In the genomic region with DNA sequence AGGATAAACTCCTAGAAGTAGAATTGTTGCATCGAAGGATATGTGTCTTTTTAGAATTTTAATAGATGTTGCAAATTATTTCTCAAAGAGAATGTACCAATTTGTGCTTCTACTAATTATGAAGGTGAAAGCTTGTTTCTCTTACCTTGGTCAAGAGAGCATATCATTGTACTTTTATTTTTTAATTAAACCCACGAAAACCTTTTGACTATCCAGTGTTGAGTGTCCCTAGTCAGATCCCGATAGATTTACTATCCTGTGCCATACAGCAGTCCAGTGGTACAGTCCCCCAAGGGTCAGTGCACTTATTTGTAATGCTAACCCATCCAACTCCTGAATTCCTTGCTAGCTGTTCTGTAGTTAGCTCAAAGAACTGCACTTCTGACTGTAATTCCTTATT, we compare ENCODE assay signal across 20 cellular contexts. TPM values are rescaled to one million over a fixed set of nuclear protein-coding genes. Genes with fewer than 3 reads are reported as not detected.
A peak's percentile ranks its signal among the peaks of the same experiment; 100 is the strongest.
DNase-seq lines count a peak whose midpoint lies in the region; ATAC-seq, FAIRE-seq and TF ChIP-seq lines count a peak whose summit lies in the region.
"Had no signal": no experiment of that assay in that cellular context is flagged by ENCODE, and none has a peak within 500 bp of the region (broad histone marks: within the 10 kb centered on the region; RNA-seq: fewer than 3 reads in every experiment).

No MANE protein-coding gene starts in this region.

- H3K9ac ChIP-seq in Karpas-422 (ENCODE audit: low read length) (no peak overlapping the region), K562 (ENCODE audit: insufficient read depth in 1 of 2, low read depth in 2 of 2, low read length in 2 of 2) (no peak overlapping the region)
- H3K9ac ChIP-seq: BLaER1, KMS-11 had no signal

- intact Hi-C loops in K562 (cut with micrococcal nuclease) = no loop called here

- H3K4me1 ChIP-seq in Karpas-422 (ENCODE audit: low read length) = peaks cover 29% of the 10 kb centered on the region
- H3K4me1 ChIP-seq in K562 (replicated peaks in 1 of 2; ENCODE audit: control insufficient read depth in 2 of 2, insufficient read depth in 2 of 2, low read length in 2 of 2) = peaks cover 2 to 45% of the 10 kb centered on the region in 2 experiments

- no peak for DNase-seq in activated naive CD4-positive, alpha-beta T cell treated with Interleukin-2 at 50 U/mL for 16 hours
- DNase-seq in Karpas-422 (peak; percentile 47), K562 (ENCODE audit: extremely low read depth in 1 of 4, low spot score in 3 of 4) (no peak), cerebellar nuclear complex (lab: John Stamatoyannopoulos, UW) (no peak), midbrain (lab: John Stamatoyannopoulos, UW) (no peak)
- DNase-seq: CD4-positive, alpha-beta memory T cell; GDM1; H9 had no signal

- CTCF ChIA-PET in K562 (lab: Yijun Ruan, JAX; ENCODE audit: low intra/inter-chr PET ratio) = no interaction called here

- FAIRE-seq in K562 (lab: Jason Lieb, UNC) = no peak
- FAIRE-seq: A549, D721Med, GM12892, H1, HepG2 had no signal

- TF ChIP-seq RAD21 in K562 (CRISPR knock-in tag; conservative IDR thresholded peaks at IDR 0.05 in 1 of 2, IDR thresholded peaks at IDR 0.05 in 1 of 2) = no peak

- H2AFZ ChIP-seq in Karpas-422 (ENCODE audit: low read length) (no peak overlapping the region), K562 (ENCODE audit: low read depth, low read length) (0 out of 2 replicates have a peak overlapping the region, but pooled peaks have one; percentile 9)

- no peak for TF ChIP-seq POLR2A in K562 (conservative IDR thresholded peaks at IDR 0.05)

- no peaks in the 10 kb centered on the region for H3K9me2 ChIP-seq in Karpas-422 (replicated peaks; ENCODE audit: insufficient read depth, low read length)

- no peak overlapping the region for H3K4me3 ChIP-seq in Karpas-422 (ENCODE audit: low read length)
- H3K4me3 ChIP-seq in K562 = no peak overlapping the region
- H3K4me3 ChIP-seq: A549, BLaER1 had no signal

- no peaks in the 10 kb centered on the region for H3K9me3 ChIP-seq in Karpas-422 (ENCODE audit: low read length)
- H3K9me3 ChIP-seq in K562 (replicated peaks; ENCODE audit: control insufficient read depth, insufficient read depth, low read depth, low read length) = no peaks in the 10 kb centered on the region
- H3K9me3 ChIP-seq: A549, BLaER1 had no signal

- TF ChIP-seq EP300 in K562 (IDR thresholded peaks at IDR 0.05; ENCODE audit: low read length) = no peak

- H3K9me1 ChIP-seq in K562 (ENCODE audit: control insufficient read depth, insufficient read depth, low read length) = no peaks in the 10 kb centered on the region

- no peaks in the 10 kb centered on the region for H3K9me3 Mint-ChIP-seq in activated naive CD4-positive, alpha-beta T cell treated with anti-CD3 and anti-CD28 coated beads, Interleukin-2, amount 50 U/mL, for 24 hours
- H3K9me3 Mint-ChIP-seq in stimulated activated memory B cell treated with anti-CD40 and anti-IgM and Interleukin-4, amounts not matched to agents 10 μg/mL and 1 μg/mL and 100 μg/mL, for 72 hours = no peaks in the 10 kb centered on the region
- no peaks in the 10 kb centered on the region for H3K9me3 Mint-ChIP-seq in activated T-helper 17 cell treated with anti-CD3 and anti-CD28 coated beads, Interleukin-2, amount 50 U/mL, for 72 hours
- H3K9me3 Mint-ChIP-seq: CD4-positive, alpha-beta memory T cell; H9 had no signal

- H3K27me3 Mint-ChIP-seq in activated naive CD4-positive, alpha-beta T cell treated with anti-CD3 and anti-CD28 coated beads, Interleukin-2, amount 50 U/mL, for 24 hours = no peaks in the 10 kb centered on the region
- H3K27me3 Mint-ChIP-seq in stimulated activated memory B cell treated with anti-CD40 and anti-IgM and Interleukin-4, amounts not matched to agents 10 μg/mL and 1 μg/mL and 100 μg/mL, for 72 hours = no peaks in the 10 kb centered on the region
- peaks cover 8% of the 10 kb centered on the region for H3K27me3 Mint-ChIP-seq in activated T-helper 17 cell treated with anti-CD3 and anti-CD28 coated beads, Interleukin-2, amount 50 U/mL, for 72 hours

- peaks cover 53% of the 10 kb centered on the region for H3K4me1 Mint-ChIP-seq in activated naive CD4-positive, alpha-beta T cell treated with anti-CD3 and anti-CD28 coated beads, Interleukin-2, amount 50 U/mL, for 24 hours
- peaks cover 46% of the 10 kb centered on the region for H3K4me1 Mint-ChIP-seq in stimulated activated memory B cell treated with anti-CD40 and anti-IgM and Interleukin-4, amounts not matched to agents 10 μg/mL and 1 μg/mL and 100 μg/mL, for 72 hours
- peaks cover 32% of the 10 kb centered on the region for H3K4me1 Mint-ChIP-seq in activated T-helper 17 cell treated with anti-CD3 and anti-CD28 coated beads, Interleukin-2, amount 50 U/mL, for 72 hours

- BruUV-seq in K562 (replicated peaks; lab: Mats Ljungman, UMichigan) = no TSS peak

- no peak for ATAC-seq in K562
- no peak for ATAC-seq in stimulated activated memory B cell treated with anti-CD40 and anti-IgM and Interleukin-4, amounts not matched to agents 10 μg/mL and 1 μg/mL and 100 μg/mL, for 72 hours
- no peak for ATAC-seq in activated T-helper 17 cell treated with anti-CD3 and anti-CD28 coated beads, Interleukin-2, amount 50 U/mL, for 72 hours (replicated peaks)
- ATAC-seq: A549, HepG2 had no signal

- H4K20me1 ChIP-seq in Karpas-422 (ENCODE audit: insufficient read depth, low read depth, low read length) (peaks cover 15% of the 10 kb centered on the region), K562 (replicated peaks; ENCODE audit: control insufficient read depth, insufficient read depth, low read length) (no peaks in the 10 kb centered on the region)
- H4K20me1 ChIP-seq: BLaER1 had no signal

- H3K79me2 ChIP-seq in Karpas-422 (ENCODE audit: low read length) (no peaks in the 10 kb centered on the region), K562 (ENCODE audit: control insufficient read depth, insufficient read depth, low read length) (peaks cover 8% of the 10 kb centered on the region)

- no peak overlapping the region for H3K4me3 Mint-ChIP-seq in activated naive CD4-positive, alpha-beta T cell treated with anti-CD3 and anti-CD28 coated beads, Interleukin-2, amount 50 U/mL, for 24 hours
- no peak overlapping the region for H3K4me3 Mint-ChIP-seq in stimulated activated memory B cell treated with anti-CD40 and anti-IgM and Interleukin-4, amounts not matched to agents 10 μg/mL and 1 μg/mL and 100 μg/mL, for 72 hours
- H3K4me3 Mint-ChIP-seq in activated T-helper 17 cell treated with anti-CD3 and anti-CD28 coated beads, Interleukin-2, amount 50 U/mL, for 72 hours = no peak overlapping the region
- H3K4me3 Mint-ChIP-seq: CD4-positive, alpha-beta memory T cell; H9 had no signal

- H3K27me3 ChIP-seq in Karpas-422 (ENCODE audit: low read length) (no peaks in the 10 kb centered on the region), K562 (ENCODE audit: control insufficient read depth in 2 of 2, insufficient read depth in 2 of 2, low read length in 2 of 2) (no peaks in the 10 kb centered on the region)
- H3K27me3 ChIP-seq: BLaER1 had no signal

- H3K36me3 ChIP-seq in Karpas-422 (ENCODE audit: insufficient read depth, low read length) = peaks cover 6% of the 10 kb centered on the region
- H3K36me3 ChIP-seq in K562 (ENCODE audit: control insufficient read depth, insufficient read depth, low read length) = no peaks in the 10 kb centered on the region
- H3K36me3 ChIP-seq: BLaER1 had no signal

- in situ Hi-C loops in K562 (cut with MboI) = no loop called here

- no peak for TF ChIP-seq CTCF in K562 (IDR thresholded peaks at IDR 0.05 in 2 of 3, conservative IDR thresholded peaks at IDR 0.05 in 1 of 3; ENCODE audit: insufficient read depth in 2 of 3, low read depth in 1 of 3, low read length in 3 of 3)

- POLR2A ChIA-PET in K562 (lab: Yijun Ruan, JAX) = no interaction called here

- 59% methylated on average over 3 of the region's 3 CpGs for WGBS in K562 (ENCODE audit: insufficient coverage, low coverage, missing lambda C conversion rate)

- H3K4me2 ChIP-seq in Karpas-422 (ENCODE audit: low read depth, low read length, poor library complexity, severe bottlenecking) (no peak overlapping the region), K562 (ENCODE audit: insufficient read depth, low read length) (no peak overlapping the region)
- H3K4me2 ChIP-seq: A549, BLaER1, KMS-11 had no signal

- H3K27ac ChIP-seq in Karpas-422 (ENCODE audit: low read length) (no peak overlapping the region), K562 (ENCODE audit: extremely low read depth, low read depth, low read length) (no peak overlapping the region)
- H3K27ac ChIP-seq: 22Rv1, A549, BLaER1, KMS-11 had no signal

- H3K27ac Mint-ChIP-seq in activated naive CD4-positive, alpha-beta T cell treated with anti-CD3 and anti-CD28 coated beads, Interleukin-2, amount 50 U/mL, for 24 hours = peak overlapping the region; percentile 53
- H3K27ac Mint-ChIP-seq in stimulated activated memory B cell treated with anti-CD40 and anti-IgM and Interleukin-4, amounts not matched to agents 10 μg/mL and 1 μg/mL and 100 μg/mL, for 72 hours = peak overlapping the region; percentile 44
- no peak overlapping the region for H3K27ac Mint-ChIP-seq in activated T-helper 17 cell treated with anti-CD3 and anti-CD28 coated beads, Interleukin-2, amount 50 U/mL, for 72 hours
- H3K27ac Mint-ChIP-seq: CD14-positive monocyte; CD4-positive, alpha-beta memory T cell; H9 had no signal

- no peaks in the 10 kb centered on the region for H3K36me3 Mint-ChIP-seq in activated naive CD4-positive, alpha-beta T cell treated with anti-CD3 and anti-CD28 coated beads, Interleukin-2, amount 50 U/mL, for 24 hours
- no peaks in the 10 kb centered on the region for H3K36me3 Mint-ChIP-seq in stimulated activated memory B cell treated with anti-CD40 and anti-IgM and Interleukin-4, amounts not matched to agents 10 μg/mL and 1 μg/mL and 100 μg/mL, for 72 hours
- H3K36me3 Mint-ChIP-seq in activated T-helper 17 cell treated with anti-CD3 and anti-CD28 coated beads, Interleukin-2, amount 50 U/mL, for 72 hours (ENCODE audit: low read depth) = no peaks in the 10 kb centered on the region

RNA-seq across cellular contexts. Expression of a gene that starts 11.0 kb away (rescaled TPM):
- total RNA-seq in Karpas-422 (2014; rRNA removed; shearing (Covaris generic); ENCODE audit: low replicate concordance) = 937 and 1,205 TPM in 2 replicates
- total RNA-seq in K562 (2011; cell fraction: chromatin; rRNA removed; ENCODE audit: low replicate concordance) = 1.5 and 4.0 TPM in 2 replicates
- total RNA-seq in K562 (2011; cell fraction: nucleolus; rRNA removed) = 3.3 and 4.5 TPM in 2 replicates
- 2.9 and 5.1 TPM in 2 replicates for total RNA-seq in K562 (2011; cell fraction: nucleoplasm; rRNA removed)
- total RNA-seq in K562 (2014; rRNA removed) (2.8 and 5.1 TPM in 2 replicates), K562 (2014; rRNA removed; fragmentation: Illumina TruSeq; extraction: Trizol) (1.2 and 1.4 TPM in 2 replicates), K562 (2015; rRNA removed; fragmentation: Illumina TruSeq; extraction: Trizol) (2.3 and 2.5 TPM in 2 replicates), K562 (2021) (2.4 and 3.1 TPM in 2 replicates)
- polyA plus RNA-seq in K562 (2011; rRNA removed) (1.2 and 1.3 TPM in 2 replicates), K562 (2014; fragmentation: Illumina TruSeq; extraction: Trizol) (1.1 and 1.6 TPM in 2 replicates), K562 (2014; fragmentation: Nextera tagmentation; extraction: Ambion mirVana) (under 1 TPM; 0.20 to 0.25 TPM), K562 (2014; rRNA removed) (2.1 and 4.6 TPM in 2 replicates)
- 1.0 and 3.4 TPM in 2 replicates for polyA plus RNA-seq in K562 (2011; cell fraction: cytosol; rRNA removed)
- polyA plus RNA-seq in K562 (2011; cell fraction: nucleus; rRNA removed) = 3.2 and 8.8 TPM in 2 replicates
- polyA plus RNA-seq in K562 (2012) = 4.6 and 4.8 TPM in 2 replicates
- 0.51 and 0.91 TPM in 2 replicates for polyA minus RNA-seq in K562 (2011; rRNA and poly(A)+ RNA removed)
- polyA minus RNA-seq in K562 (2011; cell fraction: cytosol; rRNA and poly(A)+ RNA removed) = 0.95 and 2.2 TPM in 2 replicates
- 1.9 and 3.6 TPM in 2 replicates for polyA minus RNA-seq in K562 (2011; cell fraction: nucleus; rRNA and poly(A)+ RNA removed)
- not detected for total RNA-seq in activated T-helper 17 cell treated with anti-CD3 and anti-CD28 coated beads, Interleukin-2, amount 50 U/mL, for 72 hours
- total RNA-seq: H9 had no signal

RNA-seq across cellular contexts. Expression of a gene that starts 17.3 kb away (rescaled TPM):
- 87.8 and 102 TPM in 2 replicates for total RNA-seq in Karpas-422 (2014; rRNA removed; shearing (Covaris generic); ENCODE audit: low replicate concordance)
- 52.6 and 81.7 TPM in 2 replicates for total RNA-seq in K562 (2011; cell fraction: chromatin; rRNA removed; ENCODE audit: low replicate concordance)
- 43.2 and 51.6 TPM in 2 replicates for total RNA-seq in K562 (2011; cell fraction: nucleolus; rRNA removed)
- total RNA-seq in K562 (2011; cell fraction: nucleoplasm; rRNA removed) = 34.3 and 41.1 TPM in 2 replicates
- 55.4 and 62.7 TPM in 2 replicates for total RNA-seq in K562 (2014; rRNA removed)
- 42.3 and 44.3 TPM in 2 replicates for total RNA-seq in K562 (2014; rRNA removed; fragmentation: Illumina TruSeq; extraction: Trizol)
- 42.4 and 48.0 TPM in 2 replicates for total RNA-seq in K562 (2015; rRNA removed; fragmentation: Illumina TruSeq; extraction: Trizol)
- total RNA-seq in K562 (2021) = 41.0 and 43.6 TPM in 2 replicates
- 75.2 and 80.4 TPM in 2 replicates for polyA plus RNA-seq in K562 (2011; rRNA removed)
- 43.1 and 48.0 TPM in 2 replicates for polyA plus RNA-seq in K562 (2011; cell fraction: cytosol; rRNA removed)
- 69.1 and 74.8 TPM in 2 replicates for polyA plus RNA-seq in K562 (2011; cell fraction: nucleus; rRNA removed)
- 41.7 and 47.0 TPM in 2 replicates for polyA plus RNA-seq in K562 (2012)
- polyA plus RNA-seq in K562 (2014; fragmentation: Illumina TruSeq; extraction: Trizol) = 38.5 and 54.6 TPM in 2 replicates
- 10 to 100 TPM; 10.4 to 15.0 TPM for polyA plus RNA-seq in K562 (2014; fragmentation: Nextera tagmentation; extraction: Ambion mirVana)
- polyA plus RNA-seq in K562 (2014; rRNA removed) = 80.8 and 81.4 TPM in 2 replicates
- 34.2 and 40.0 TPM in 2 replicates for polyA minus RNA-seq in K562 (2011; rRNA and poly(A)+ RNA removed)
- 20.6 and 27.8 TPM in 2 replicates for polyA minus RNA-seq in K562 (2011; cell fraction: cytosol; rRNA and poly(A)+ RNA removed)
- 26.9 and 35.7 TPM in 2 replicates for polyA minus RNA-seq in K562 (2011; cell fraction: nucleus; rRNA and poly(A)+ RNA removed)
- 10 to 100 TPM; 12.0 to 16.7 TPM for total RNA-seq in activated T-helper 17 cell treated with anti-CD3 and anti-CD28 coated beads, Interleukin-2, amount 50 U/mL, for 72 hours

RNA-seq across cellular contexts. Expression of a gene that starts 25.3 kb away (rescaled TPM):
- total RNA-seq in Karpas-422 (2014; rRNA removed; shearing (Covaris generic); ENCODE audit: low replicate concordance) = 637 and 924 TPM in 2 replicates
- total RNA-seq in K562 (2011; cell fraction: chromatin; rRNA removed; ENCODE audit: low replicate concordance) = 0.60 and 0.76 TPM in 2 replicates
- 0.53 and 1.2 TPM in 2 replicates for total RNA-seq in K562 (2011; cell fraction: nucleolus; rRNA removed)
- total RNA-seq in K562 (2011; cell fraction: nucleoplasm; rRNA removed) = 0.88 and 2.4 TPM in 2 replicates
- 0.09 and 1.0 TPM in 2 replicates for total RNA-seq in K562 (2014; rRNA removed)
- total RNA-seq in K562 (2014; rRNA removed; fragmentation: Illumina TruSeq; extraction: Trizol) = 0.29 and 0.41 TPM in 2 replicates
- 0.36 and 0.45 TPM in 2 replicates for total RNA-seq in K562 (2015; rRNA removed; fragmentation: Illumina TruSeq; extraction: Trizol)
- total RNA-seq in K562 (2021) = 0.35 and 0.40 TPM in 2 replicates
- polyA plus RNA-seq in K562 (2011; rRNA removed) = 0.45 and 0.53 TPM in 2 replicates
- 0.63 and 0.78 TPM in 2 replicates for polyA plus RNA-seq in K562 (2011; cell fraction: cytosol; rRNA removed)
- 0.41 and 0.48 TPM in 2 replicates for polyA plus RNA-seq in K562 (2011; cell fraction: nucleus; rRNA removed)
- 0.98 and 8.8 TPM in 2 replicates for polyA plus RNA-seq in K562 (2012)
- 0.55 and 0.68 TPM in 2 replicates for polyA plus RNA-seq in K562 (2014; fragmentation: Illumina TruSeq; extraction: Trizol)
- polyA plus RNA-seq in K562 (2014; fragmentation: Nextera tagmentation; extraction: Ambion mirVana) = under 1 TPM; 0.44 to 0.84 TPM
- polyA plus RNA-seq in K562 (2014; rRNA removed) = 0.49 and 0.93 TPM in 2 replicates
- 0.18 TPM in 2 replicates for polyA minus RNA-seq in K562 (2011; rRNA and poly(A)+ RNA removed)
- polyA minus RNA-seq in K562 (2011; cell fraction: cytosol; rRNA and poly(A)+ RNA removed) = not detected in 2 replicates
- polyA minus RNA-seq in K562 (2011; cell fraction: nucleus; rRNA and poly(A)+ RNA removed) = 0.27 and 0.44 TPM in 2 replicates
- total RNA-seq in activated T-helper 17 cell treated with anti-CD3 and anti-CD28 coated beads, Interleukin-2, amount 50 U/mL, for 72 hours = not detected
- total RNA-seq: CD4-positive, alpha-beta memory T cell; H1; H9; HepG2 had no signal
- polyA plus RNA-seq: H1, HepG2 had no signal

RNA-seq across cellular contexts. Expression of a gene that starts 33.8 kb away (rescaled TPM):
- total RNA-seq in Karpas-422 (2014; rRNA removed; shearing (Covaris generic); ENCODE audit: low replicate concordance) = 21.6 and 36.5 TPM in 2 replicates
- total RNA-seq in K562 (2011; cell fraction: chromatin; rRNA removed; ENCODE audit: low replicate concordance) = 30.1 and 51.8 TPM in 2 replicates
- total RNA-seq in K562 (2011; cell fraction: nucleolus; rRNA removed) = 23.8 and 27.5 TPM in 2 replicates
- total RNA-seq in K562 (2011; cell fraction: nucleoplasm; rRNA removed) = 40.7 and 61.9 TPM in 2 replicates
- total RNA-seq in K562 (2014; rRNA removed) = 14.5 and 16.2 TPM in 2 replicates
- total RNA-seq in K562 (2014; rRNA removed; fragmentation: Illumina TruSeq; extraction: Trizol) = 29.4 and 34.7 TPM in 2 replicates
- total RNA-seq in K562 (2015; rRNA removed; fragmentation: Illumina TruSeq; extraction: Trizol) = 26.6 and 28.8 TPM in 2 replicates
- total RNA-seq in K562 (2021) = 20.4 and 22.1 TPM in 2 replicates
- polyA plus RNA-seq in K562 (2011; rRNA removed) = 28.1 and 32.4 TPM in 2 replicates
- polyA plus RNA-seq in K562 (2011; cell fraction: cytosol; rRNA removed) = 10.8 and 16.1 TPM in 2 replicates
- polyA plus RNA-seq in K562 (2011; cell fraction: nucleus; rRNA removed) = 8.9 and 12.2 TPM in 2 replicates
- polyA plus RNA-seq in K562 (2012) = 13.9 and 24.9 TPM in 2 replicates
- polyA plus RNA-seq in K562 (2014; fragmentation: Illumina TruSeq; extraction: Trizol) = 22.1 and 26.7 TPM in 2 replicates
- polyA plus RNA-seq in K562 (2014; fragmentation: Nextera tagmentation; extraction: Ambion mirVana) = 10 to 100 TPM; 11.7 to 15.1 TPM
- 14.8 and 16.6 TPM in 2 replicates for polyA plus RNA-seq in K562 (2014; rRNA removed)
- 49.7 TPM in 2 replicates for polyA minus RNA-seq in K562 (2011; rRNA and poly(A)+ RNA removed)
- polyA minus RNA-seq in K562 (2011; cell fraction: cytosol; rRNA and poly(A)+ RNA removed) = 12.4 and 15.8 TPM in 2 replicates
- 17.4 and 27.2 TPM in 2 replicates for polyA minus RNA-seq in K562 (2011; cell fraction: nucleus; rRNA and poly(A)+ RNA removed)
- total RNA-seq in activated T-helper 17 cell treated with anti-CD3 and anti-CD28 coated beads, Interleukin-2, amount 50 U/mL, for 72 hours = 10 to 100 TPM; 17.5 to 24.9 TPM

Comparison
In these comparisons a context has a peak if more than half of its experiments do, and no peak if none do; other contexts are left out.
1. RNA of a gene that starts 11.0 kb away (total RNA-seq): 937 to 1,205 TPM in Karpas-422; 1.2 to 5.1 TPM in K562 and not detected in activated T-helper 17 cell treated with anti-CD3 and anti-CD28 coated beads, Interleukin-2, amount 50 U/mL, for 72 hours; every median in the first group is over 100 times any median in the second.
2. RNA of a gene that starts 25.3 kb away (total RNA-seq): 637 to 924 TPM in Karpas-422; 0.09 to 2.4 TPM in K562 and not detected in activated T-helper 17 cell treated with anti-CD3 and anti-CD28 coated beads, Interleukin-2, amount 50 U/mL, for 72 hours; every median in the first group is over 100 times any median in the second.